Comparison of ENCODE assay signal across 10 cellular contexts in genomic region chr10:51092402-51092801, GRCh38. TPM values are rescaled to one million over a fixed set of nuclear protein-coding genes. Genes with fewer than 3 reads are reported as not detected.
A peak's percentile ranks its signal among the peaks of the same experiment; 100 is the strongest.
DNase-seq lines count a peak whose midpoint lies in the region; ATAC-seq and TF ChIP-seq lines count a peak whose summit lies in the region.
"Had no signal": no experiment of that assay in that cellular context is flagged by ENCODE, and none has a peak within 500 bp of the region (broad histone marks: within the 10 kb centered on the region; RNA-seq: fewer than 3 reads in every experiment).

No MANE protein-coding gene starts in this region.

- H3K4me3 ChIP-seq in psoas muscle (no peak overlapping the region), PC-9 (no peak overlapping the region)

- H4K20me1 ChIP-seq in PC-9 (ENCODE audit: insufficient read depth): no peaks in the 10 kb centered on the region

- H3K9me2 ChIP-seq in PC-9 (ENCODE audit: insufficient read depth): no peaks in the 10 kb centered on the region

- H3K9me3 ChIP-seq in psoas muscle (no peaks in the 10 kb centered on the region), PC-9 (ENCODE audit: insufficient read depth, low read depth) (no peaks in the 10 kb centered on the region)

- ATAC-seq in left cardiac atrium: peak; percentile 79 to 93
- peak; percentile 74 to 92 (median 83) for ATAC-seq in psoas muscle
- no peak for ATAC-seq in HG03469 (IDR thresholded peaks at IDR 0.05; ENCODE audit: unreplicated experiment)
- ATAC-seq in GM21447 (IDR thresholded peaks at IDR 0.05; ENCODE audit: unreplicated experiment): no peak
- ATAC-seq in HG03442 (IDR thresholded peaks at IDR 0.05; ENCODE audit: unreplicated experiment): no peak
- ATAC-seq: HCT116 had no signal

- H2AFZ ChIP-seq in PC-9: no peak overlapping the region

- no peaks in the 10 kb centered on the region for H3K36me3 ChIP-seq in psoas muscle (ENCODE audit: insufficient read depth in 1 of 2, low read depth in 1 of 2)
- no peaks in the 10 kb centered on the region for H3K36me3 ChIP-seq in PC-9 (ENCODE audit: low read depth)

- no peaks in the 10 kb centered on the region for H3F3A ChIP-seq in PC-9 (ENCODE audit: insufficient read depth, low read depth)

- no peak overlapping the region for H3K4me2 ChIP-seq in PC-9

- no TSS peak for BruUV-seq in PC-9 (replicated peaks; lab: Mats Ljungman, UMichigan)

- no peaks in the 10 kb centered on the region for H3K79me2 ChIP-seq in PC-9 (ENCODE audit: low read depth)

- CTCF ChIA-PET in PC-9 (lab: Charles Lee): no interaction called here

- DNase-seq in EL (peak; percentile 17), anterior cingulate cortex (lab: John Stamatoyannopoulos, UW) (peak in 45 of 58 donors; percentile 1 to 81 (median 34)), left cardiac atrium (peak; percentile 85), psoas muscle (peak; percentile 64 to 86), PC-9 (no peak)
- DNase-seq: cortex of kidney had no signal

- POLR2A ChIA-PET in PC-9 (lab: Charles Lee; ENCODE audit: unreplicated experiment): no interaction called here

- no peaks in the 10 kb centered on the region for H3K27me3 ChIP-seq in psoas muscle (ENCODE audit: insufficient read depth in 3 of 3, low read length in 2 of 3)
- no peaks in the 10 kb centered on the region for H3K27me3 ChIP-seq in PC-9 (ENCODE audit: insufficient read depth, low read depth)

- H3K27ac ChIP-seq in psoas muscle: peak overlapping the region; percentile 7
- no peak overlapping the region for H3K27ac ChIP-seq in PC-9

- intact Hi-C loops in left cardiac atrium (cut with DNase I) (no loop called here), psoas muscle (cut with DNase I) (no loop called here), PC-9 (cut with micrococcal nuclease; ENCODE audit: unreplicated experiment) (no loop called here)

- TF ChIP-seq CTCF in psoas muscle (IDR thresholded peaks at IDR 0.05) (no peak), PC-9 (conservative IDR thresholded peaks at IDR 0.05) (no peak)

- peaks cover 44% of the 10 kb centered on the region for H3K4me1 ChIP-seq in psoas muscle
- H3K4me1 ChIP-seq in PC-9 (replicated peaks; ENCODE audit: insufficient read depth): no peaks in the 10 kb centered on the region

- WGBS in psoas muscle, 3 donors: 37 to 46% (median 37%) methylated on average over 2 of the region's 2 CpGs

RNA-seq across cellular contexts. Expression of gene PRKG1, which starts 18.1 kb away (rescaled TPM):
- total RNA-seq in left cardiac atrium: 10 to 100 TPM; 31.5 to 34.7 TPM
- total RNA-seq in psoas muscle: 10 to 100 TPM; 31.7 to 49.0 (median 45.2) TPM
- polyA plus RNA-seq in psoas muscle: 10 to 100 TPM in 2 of 3 donors, 1 to 10 TPM in 1; 4.5 to 18.0 (median 16.1) TPM
- total RNA-seq in PC-9 (2021): 0.68 and 0.70 TPM in 2 replicates

Comparison
In these comparisons a context has a peak if more than half of its experiments do, and no peak if none do; other contexts are left out.
1. DNase-seq: peak in EL (single experiment), anterior cingulate cortex (45 of 58), left cardiac atrium (single experiment) and psoas muscle (2 of 2); none in PC-9 (0 of 2).
2. ATAC-seq: peak in left cardiac atrium (2 of 2) and psoas muscle (4 of 4); none in HG03469 (single experiment), GM21447 (single experiment) and HG03442 (single experiment).
3. RNA of gene PRKG1, which starts 18.1 kb away (total RNA-seq): 31.7 to 49.0 TPM in psoas muscle and 31.5 to 34.7 TPM in left cardiac atrium; 0.68 to 0.70 TPM in PC-9; every median in the first group is over 10 times any median in the second.